8 cellular contexts compared by ENCODE assay signal in the genomic region with DNA sequence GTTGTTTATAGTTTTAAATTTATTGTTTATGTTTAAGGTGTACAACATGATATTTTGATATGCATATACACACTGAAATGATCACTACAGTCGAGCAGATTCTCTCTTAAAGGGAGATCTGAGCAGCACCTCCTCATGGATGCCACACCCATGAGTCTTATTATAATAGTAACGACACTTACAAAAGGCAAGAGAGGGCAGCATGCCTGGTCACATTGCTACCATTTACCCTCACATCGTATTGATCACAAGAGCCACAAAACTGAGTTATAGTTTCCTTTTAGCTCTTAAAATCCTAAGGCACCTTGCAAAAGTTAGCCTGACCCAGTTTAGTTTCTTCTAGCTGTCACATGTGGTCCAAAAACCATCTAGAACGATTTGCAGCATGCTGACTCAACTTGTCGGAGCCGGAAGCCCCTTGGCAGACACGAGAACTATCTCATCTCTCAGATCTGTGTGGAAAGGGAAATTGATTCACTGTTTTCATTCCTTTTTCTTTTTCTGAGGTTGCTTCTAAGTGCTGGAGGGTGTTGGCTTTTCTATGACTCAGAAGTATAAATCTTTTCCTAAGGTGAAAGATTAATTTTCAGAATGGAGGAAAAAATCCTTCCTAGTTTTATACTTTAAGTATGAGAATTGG.
DNase-seq lines count a peak whose midpoint lies in the region; ATAC-seq, FAIRE-seq and TF ChIP-seq lines count a peak whose summit lies in the region.

No MANE protein-coding gene starts in this region.

- no peak overlapping the region for H3K27ac ChIP-seq in liver (ENCODE audit: low read depth in 1 of 2, low read length in 2 of 2)
- no peak overlapping the region for H3K27ac ChIP-seq in HepG2 (ENCODE audit: extremely low read length, insufficient read depth, low read length)
- peak overlapping the region; percentile 73 to 96; a peak in 3 of 4 replicates for H3K27ac ChIP-seq in SK-N-SH (ENCODE audit: low read depth in 2 of 2, low read length in 1 of 2)

- H3K9me3 Mint-ChIP-seq in activated naive CD8-positive, alpha-beta T cell treated with anti-CD3 and anti-CD28 coated beads, Interleukin-2, amount 10 ng/mL, durations not matched to agents 7 days and 5 days, result no peaks in the 10 kb centered on the region

- intact Hi-C loops in HepG2 (cut with micrococcal nuclease; ENCODE audit: unreplicated experiment), result no loop called here

- H2AFZ ChIP-seq in HepG2 (ENCODE audit: low read length) (no peak overlapping the region), SK-N-SH (ENCODE audit: low read depth) (no peak overlapping the region; the same call in 1 of the 2 replicates)

- no peaks in the 10 kb centered on the region for H3K9me2 ChIP-seq in SK-N-SH

- H3K4me1 ChIP-seq in liver (ENCODE audit: control insufficient read depth in 4 of 4, insufficient read depth in 4 of 4, low read length in 3 of 4) (no peaks in the 10 kb centered on the region), HepG2 (ENCODE audit: insufficient read depth, low read length) (no peaks in the 10 kb centered on the region), SK-N-SH (ENCODE audit: control insufficient read depth in 1 of 2, insufficient read depth in 2 of 2, low read depth in 1 of 2, low read length in 1 of 2) (peaks cover 22 to 89% of the 10 kb centered on the region in 2 experiments), BE2C (peaks cover 52% of the 10 kb centered on the region)

- no peak overlapping the region for H3K4me3 ChIP-seq in liver (ENCODE audit: low read depth in 1 of 3, low read length in 3 of 3)
- no peak overlapping the region for H3K4me3 ChIP-seq in HepG2 (replicated peaks in 1 of 3; ENCODE audit: insufficient read depth in 1 of 3, low read depth in 2 of 3, low read length in 3 of 3)
- 0 out of 4 replicates have a peak overlapping the region, but pooled peaks of 1 of the 2 experiments have one; percentile 1 for H3K4me3 ChIP-seq in SK-N-SH (ENCODE audit: low read depth in 2 of 2, low read length in 1 of 2)
- no peak overlapping the region for H3K4me3 ChIP-seq in BE2C (ENCODE audit: low read depth, low read length)

- TF ChIP-seq RAD21 in liver (IDR thresholded peaks at IDR 0.05) (peak; percentile 6 to 20), HepG2 (CRISPR knock-in tag; IDR thresholded peaks at IDR 0.05) (no peak), SK-N-SH (IDR thresholded peaks at IDR 0.05; ENCODE audit: low read length) (no peak)

- no peaks in the 10 kb centered on the region for H3K79me2 ChIP-seq in HepG2 (ENCODE audit: insufficient read depth, low read length)
- no peaks in the 10 kb centered on the region for H3K79me2 ChIP-seq in SK-N-SH (ENCODE audit: insufficient read depth)

- peaks cover 4% of the 10 kb centered on the region for H3K36me3 Mint-ChIP-seq in activated naive CD8-positive, alpha-beta T cell treated with anti-CD3 and anti-CD28 coated beads, Interleukin-2, amount 10 ng/mL, durations not matched to agents 7 days and 5 days

- peaks cover 65% of the 10 kb centered on the region for H3K4me1 Mint-ChIP-seq in activated naive CD8-positive, alpha-beta T cell treated with anti-CD3 and anti-CD28 coated beads, Interleukin-2, amount 10 ng/mL, durations not matched to agents 7 days and 5 days

- H3K36me3 ChIP-seq in liver (ENCODE audit: control insufficient read depth in 4 of 4, insufficient read depth in 3 of 4, low read depth in 1 of 4, low read length in 3 of 4), result no peaks in the 10 kb centered on the region
- H3K36me3 ChIP-seq in HepG2 (replicated peaks in 1 of 2; ENCODE audit: control insufficient read depth in 1 of 2, insufficient read depth in 2 of 2, low read length in 2 of 2), result no peaks in the 10 kb centered on the region
- H3K36me3 ChIP-seq in SK-N-SH (replicated peaks in 1 of 2; ENCODE audit: control insufficient read depth in 1 of 2, insufficient read depth in 2 of 2, low read length in 1 of 2), result no peaks in the 10 kb centered on the region
- H3K36me3 ChIP-seq in BE2C, result no peaks in the 10 kb centered on the region

- peaks cover 62% of the 10 kb centered on the region for H3F3A ChIP-seq in SK-N-SH (replicated peaks; ENCODE audit: insufficient read depth)

- no peak for ATAC-seq in HepG2
- ATAC-seq in activated naive CD8-positive, alpha-beta T cell treated with anti-CD3 and anti-CD28 coated beads, Interleukin-2, amount 10 ng/mL, durations not matched to agents 7 days and 5 days (ENCODE audit: low read depth), result peak; percentile 84

- H3K9ac ChIP-seq in liver (ENCODE audit: low read depth in 1 of 2, low read length in 2 of 2), result no peak overlapping the region
- H3K9ac ChIP-seq in HepG2 (ENCODE audit: insufficient read depth, low read depth, low read length), result no peak overlapping the region
- peak overlapping the region; percentile 44; the same call in 1 of the 2 replicates for H3K9ac ChIP-seq in SK-N-SH

- no peak for FAIRE-seq in HepG2 (lab: Jason Lieb, UNC)

- H3K27ac Mint-ChIP-seq in activated naive CD8-positive, alpha-beta T cell treated with anti-CD3 and anti-CD28 coated beads, Interleukin-2, amount 10 ng/mL, durations not matched to agents 7 days and 5 days, result peak overlapping the region; percentile 72

- WGBS in liver, result 61% methylated on average over 7 of the region's 7 CpGs
- WGBS in HepG2 (ENCODE audit: low lambda C conversion rate), result 9% methylated on average over 7 of the region's 7 CpGs
- 13% methylated on average over 7 of the region's 7 CpGs for WGBS in SK-N-SH (ENCODE audit: low lambda C conversion rate)

- no peak for TF ChIP-seq EP300 in HepG2 (IDR thresholded peaks at IDR 0.05; ENCODE audit: low read depth in 2 of 2, low read length in 2 of 2)
- no peak for TF ChIP-seq EP300 in HepG2 (CRISPR knock-in tag; IDR thresholded peaks at IDR 0.05; ENCODE audit: borderline replicate concordance)
- TF ChIP-seq EP300 in SK-N-SH (IDR thresholded peaks at IDR 0.05; ENCODE audit: borderline replicate concordance in 1 of 2, low read depth in 1 of 2, low read length in 1 of 2), result peak; percentile 46 to 99; a peak in 2 of 4 replicates

- POLR2A ChIA-PET in HepG2 (lab: Yijun Ruan, JAX), result no interaction called here
- POLR2A ChIA-PET in SK-N-SH (lab: Yijun Ruan, JAX), result no interaction called here
- POLR2A ChIA-PET in activated naive CD8-positive, alpha-beta T cell treated with anti-CD3 and anti-CD28 coated beads, Interleukin-2, amount 10 ng/mL, durations not matched to agents 7 days and 5 days (lab: Charles Lee), result interaction anchor here (1.0 to 2.0 kb wide), 4 partner anchors 13 to 86 kb away, joined by 3 to 11 read pairs (median 6); a partner anchor contains a TSS

- no peaks in the 10 kb centered on the region for H3K27me3 Mint-ChIP-seq in activated naive CD8-positive, alpha-beta T cell treated with anti-CD3 and anti-CD28 coated beads, Interleukin-2, amount 10 ng/mL, durations not matched to agents 7 days and 5 days

- TF ChIP-seq POLR2A in HepG2 (IDR thresholded peaks at IDR 0.05; ENCODE audit: insufficient read depth in 1 of 2, low read depth in 2 of 2, low read length in 2 of 2), result no peak

- H3K9me3 ChIP-seq in liver (ENCODE audit: control insufficient read depth in 4 of 4, low read length in 3 of 4) (no peaks in the 10 kb centered on the region), HepG2 (ENCODE audit: low read length) (no peaks in the 10 kb centered on the region), SK-N-SH (no peaks in the 10 kb centered on the region), BE2C (no peaks in the 10 kb centered on the region; the same call in 1 of the 2 replicates)

- H4K20me1 ChIP-seq in HepG2 (ENCODE audit: insufficient read depth, low read length) (no peaks in the 10 kb centered on the region), SK-N-SH (ENCODE audit: insufficient read depth) (no peaks in the 10 kb centered on the region)

- in situ Hi-C loops in HepG2 (cut with HindIII; ENCODE audit: extremely low pct_ligation_motif_present, low pct_unique_long_range_greater_than_20kb), result no loop called here

- CTCF ChIA-PET in HepG2 (lab: Yijun Ruan, JAX; ENCODE audit: low intra/inter-chr PET ratio, low total read pairs), result no interaction called here
- CTCF ChIA-PET in SK-N-SH (lab: Yijun Ruan, JAX), result interaction anchor here (1.0 to 2.1 kb wide), 6 partner anchors 28 to 291 kb away, joined by 3 to 7 read pairs (median 4); no protein-coding TSS in a partner anchor

- H3K27me3 ChIP-seq in liver (ENCODE audit: control insufficient read depth in 4 of 4, insufficient read depth in 4 of 4, low read length in 3 of 4), result no peaks in the 10 kb centered on the region
- H3K27me3 ChIP-seq in HepG2 (ENCODE audit: control insufficient read depth in 1 of 2, insufficient read depth in 2 of 2, low read length in 2 of 2), result peaks cover 0 to 13% of the 10 kb centered on the region in 2 experiments; a peak in 4 of 5 replicates
- H3K27me3 ChIP-seq in SK-N-SH (ENCODE audit: insufficient read depth), result no peaks in the 10 kb centered on the region
- no peaks in the 10 kb centered on the region for H3K27me3 ChIP-seq in BE2C

- no TSS peak for BruUV-seq in HepG2 (replicated peaks; lab: Mats Ljungman, UMichigan)

- H3K4me2 ChIP-seq in HepG2 (ENCODE audit: low read depth, low read length), result no peak overlapping the region
- peak overlapping the region; percentile 57 for H3K4me2 ChIP-seq in SK-N-SH

- no peak for DNase-seq in HepG2 (ENCODE audit: low spot score)
- DNase-seq in SK-N-SH, result no peak
- DNase-seq in activated naive CD8-positive, alpha-beta T cell treated with anti-CD3 and anti-CD28 coated beads, Interleukin-2, amount 10 ng/mL, durations not matched to agents 7 days and 5 days, result peak; percentile 48
- DNase-seq in iris pigment epithelial cell (ENCODE audit: low read depth), result peak; percentile 97
- DNase-seq in stimulated activated CD4-positive, alpha-beta T cell treated with anti-CD3 and anti-CD28 coated beads, TNF-alpha, amount 100 ng/mL, for 24 hours (ENCODE audit: low read depth in 3 of 3), result peak; percentile 42 to 65 (median 60)
- DNase-seq in BE2C, result no peak
- DNase-seq in HuH-7.5 (ENCODE audit: low spot score), result no peak

- H3K4me3 Mint-ChIP-seq in activated naive CD8-positive, alpha-beta T cell treated with anti-CD3 and anti-CD28 coated beads, Interleukin-2, amount 10 ng/mL, durations not matched to agents 7 days and 5 days, result peak overlapping the region; percentile 33

- TF ChIP-seq CTCF in liver (IDR thresholded peaks at IDR 0.05; ENCODE audit: low read depth, low read length, missing input control) (no peak), HepG2 (CRISPR knock-in tag; IDR thresholded peaks at IDR 0.05) (no peak), SK-N-SH (IDR thresholded peaks at IDR 0.05) (no peak), BE2C (IDR thresholded peaks at IDR 0.05; ENCODE audit: low read depth, low read length) (no peak)

TF ChIP-seq in HepG2, 621 proteins besides CTCF, POLR2A, EP300 and RAD21 (continues in another document):
- TF ChIP-seq HDAC2 (CRISPR knock-in tag; IDR thresholded peaks at IDR 0.05) (no peak), ZNF746 (CRISPR knock-in tag; IDR thresholded peaks at IDR 0.05) (no peak), ZBTB8A (CRISPR knock-in tag; IDR thresholded peaks at IDR 0.05; ENCODE audit: borderline replicate concordance, low read depth) (no peak), NFYC (CRISPR knock-in tag; IDR thresholded peaks at IDR 0.05) (no peak)

TF ChIP-seq in SK-N-SH, 30 proteins besides CTCF, POLR2A, EP300 and RAD21 (continues in another document):
- TF ChIP-seq GABPA (IDR thresholded peaks at IDR 0.05; ENCODE audit: low read depth), result peak; percentile 34; the same call in 1 of the 2 replicates
- TF ChIP-seq FOXJ3 (CRISPR knock-in tag; IDR thresholded peaks at IDR 0.05), result no peak
- TF ChIP-seq CHD2 (IDR thresholded peaks at IDR 0.05; ENCODE audit: low read length, partially characterized antibody), result no peak
- peak; percentile 86; the same call in 1 of the 2 replicates for TF ChIP-seq SIN3A (IDR thresholded peaks at IDR 0.05; ENCODE audit: borderline replicate concordance, low read depth, low read length)

Comparison
In these comparisons a context has a peak if more than half of its experiments do, and no peak if none do; other contexts are left out.
1. H3K27ac ChIP-seq: peak in SK-N-SH (2 of 2); none in liver (0 of 2) and HepG2 (single experiment).
2. DNase-seq: peak in activated naive CD8-positive, alpha-beta T cell treated with anti-CD3 and anti-CD28 coated beads, Interleukin-2, amount 10 ng/mL, durations not matched to agents 7 days and 5 days (single experiment), iris pigment epithelial cell (single experiment) and stimulated activated CD4-positive, alpha-beta T cell treated with anti-CD3 and anti-CD28 coated beads, TNF-alpha, amount 100 ng/mL, for 24 hours (3 of 3); none in HepG2 (single experiment), SK-N-SH (single experiment), BE2C (single experiment) and HuH-7.5 (single experiment).